9 cellular contexts compared by ENCODE assay signal in genomic region chr18:58535340-58536186, GRCh38.
DNase-seq lines count a peak whose midpoint lies in the region; ATAC-seq, FAIRE-seq and TF ChIP-seq lines count a peak whose summit lies in the region.
"Had no signal": no experiment of that assay in that cellular context is flagged by ENCODE, and none has a peak within 500 bp of the region (broad histone marks: within the 10 kb centered on the region; RNA-seq: fewer than 3 reads in every experiment).

No MANE protein-coding gene starts in this region.

- peaks cover 43% of the 10 kb centered on the region for H3K4me1 Mint-ChIP-seq in nephron

- H3K27me3 Mint-ChIP-seq in nephron (ENCODE audit: low read depth) = peaks cover 1% of the 10 kb centered on the region

- H3K27ac Mint-ChIP-seq in nephron = peak overlapping the region in 2 of 3 experiments; percentile 59 to 67

- in situ Hi-C loops in G401 (cut with HindIII; ENCODE audit: low sequenced_read_pairs) = loop anchor here (25.0 kb wide), 1 partner anchor 252 kb away; no protein-coding TSS in a partner anchor

- peak; percentile 76 for ATAC-seq in HG02870 (IDR thresholded peaks at IDR 0.05; ENCODE audit: unreplicated experiment)

- no peak for FAIRE-seq in RCC 7860 (lab: Jason Lieb, UNC)
- FAIRE-seq: TTC549 had no signal

- no peaks in the 10 kb centered on the region for H3K36me3 Mint-ChIP-seq in nephron (ENCODE audit: low read depth)

- H3K4me3 Mint-ChIP-seq in nephron = no peak overlapping the region

- TF ChIP-seq CTCF in nephron (IDR thresholded peaks at IDR 0.05; ENCODE audit: unreplicated experiment in 3 of 3) = no peak

- peak; percentile 19 for DNase-seq in activated naive CD4-positive, alpha-beta T cell treated with Interleukin-2 at 50 U/mL for 16 hours
- DNase-seq in activated naive CD4-positive, alpha-beta T cell (lab: John Stamatoyannopoulos, UW) = no peak
- peak; percentile 32 for DNase-seq in RCC 7860 (ENCODE audit: low spot score)
- no peak for DNase-seq in NCI-H446 treated with DMSO at 0.1 percent for 48 hours (lab: John Stamatoyannopoulos, UW)
- DNase-seq in G401 (ENCODE audit: low spot score) = no peak
- no peak for DNase-seq in hepatic stellate cell (ENCODE audit: low spot score)

- H3K9me3 Mint-ChIP-seq in nephron = no peaks in the 10 kb centered on the region

Comparison
In these comparisons a context has a peak if more than half of its experiments do, and no peak if none do; other contexts are left out.
1. DNase-seq: peak in activated naive CD4-positive, alpha-beta T cell treated with Interleukin-2 at 50 U/mL for 16 hours (single experiment) and RCC 7860 (single experiment); none in activated naive CD4-positive, alpha-beta T cell (0 of 4), NCI-H446 treated with DMSO at 0.1 percent for 48 hours (single experiment), G401 (single experiment) and hepatic stellate cell (single experiment).